2 cellular contexts compared by ENCODE assay signal in the genomic region with DNA sequence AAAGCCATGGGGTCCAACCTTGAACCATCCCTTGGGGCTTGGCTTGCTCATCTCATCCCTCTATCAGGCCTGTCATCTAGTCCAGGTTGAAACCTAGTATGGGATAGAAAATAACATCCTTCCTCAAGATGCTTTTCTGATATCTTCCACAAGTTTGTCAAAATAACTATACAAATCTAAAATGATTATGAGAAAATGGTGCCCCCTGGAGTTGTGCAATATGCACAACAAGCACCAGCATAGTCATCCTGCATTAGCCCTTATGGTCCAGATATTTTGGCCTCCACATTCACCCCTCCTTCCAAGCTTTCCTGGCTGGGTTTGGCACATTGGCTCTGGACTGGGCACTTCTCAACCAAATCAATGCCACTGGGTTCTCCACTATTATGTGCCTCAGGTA.
TF ChIP-seq lines count a peak whose summit lies in the region.

No MANE protein-coding gene starts in this region.

TF ChIP-seq in HCT116, 20 proteins besides CTCF, POLR2A, EP300 and RAD21 (continued from another document):
- TF ChIP-seq, protein P1, sequence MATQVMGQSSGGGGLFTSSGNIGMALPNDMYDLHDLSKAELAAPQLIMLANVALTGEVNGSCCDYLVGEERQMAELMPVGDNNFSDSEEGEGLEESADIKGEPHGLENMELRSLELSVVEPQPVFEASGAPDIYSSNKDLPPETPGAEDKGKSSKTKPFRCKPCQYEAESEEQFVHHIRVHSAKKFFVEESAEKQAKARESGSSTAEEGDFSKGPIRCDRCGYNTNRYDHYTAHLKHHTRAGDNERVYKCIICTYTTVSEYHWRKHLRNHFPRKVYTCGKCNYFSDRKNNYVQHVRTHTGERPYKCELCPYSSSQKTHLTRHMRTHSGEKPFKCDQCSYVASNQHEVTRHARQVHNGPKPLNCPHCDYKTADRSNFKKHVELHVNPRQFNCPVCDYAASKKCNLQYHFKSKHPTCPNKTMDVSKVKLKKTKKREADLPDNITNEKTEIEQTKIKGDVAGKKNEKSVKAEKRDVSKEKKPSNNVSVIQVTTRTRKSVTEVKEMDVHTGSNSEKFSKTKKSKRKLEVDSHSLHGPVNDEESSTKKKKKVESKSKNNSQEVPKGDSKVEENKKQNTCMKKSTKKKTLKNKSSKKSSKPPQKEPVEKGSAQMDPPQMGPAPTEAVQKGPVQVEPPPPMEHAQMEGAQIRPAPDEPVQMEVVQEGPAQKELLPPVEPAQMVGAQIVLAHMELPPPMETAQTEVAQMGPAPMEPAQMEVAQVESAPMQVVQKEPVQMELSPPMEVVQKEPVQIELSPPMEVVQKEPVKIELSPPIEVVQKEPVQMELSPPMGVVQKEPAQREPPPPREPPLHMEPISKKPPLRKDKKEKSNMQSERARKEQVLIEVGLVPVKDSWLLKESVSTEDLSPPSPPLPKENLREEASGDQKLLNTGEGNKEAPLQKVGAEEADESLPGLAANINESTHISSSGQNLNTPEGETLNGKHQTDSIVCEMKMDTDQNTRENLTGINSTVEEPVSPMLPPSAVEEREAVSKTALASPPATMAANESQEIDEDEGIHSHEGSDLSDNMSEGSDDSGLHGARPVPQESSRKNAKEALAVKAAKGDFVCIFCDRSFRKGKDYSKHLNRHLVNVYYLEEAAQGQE (IDR thresholded peaks at IDR 0.05; ENCODE audit: low read depth), result no peak
TF ChIP-seq in HCT116: peak in this region for 0.

TF ChIP-seq in K562, 482 proteins besides CTCF, POLR2A, EP300 and RAD21 (continued from another document):
- TF ChIP-seq, protein P2, sequence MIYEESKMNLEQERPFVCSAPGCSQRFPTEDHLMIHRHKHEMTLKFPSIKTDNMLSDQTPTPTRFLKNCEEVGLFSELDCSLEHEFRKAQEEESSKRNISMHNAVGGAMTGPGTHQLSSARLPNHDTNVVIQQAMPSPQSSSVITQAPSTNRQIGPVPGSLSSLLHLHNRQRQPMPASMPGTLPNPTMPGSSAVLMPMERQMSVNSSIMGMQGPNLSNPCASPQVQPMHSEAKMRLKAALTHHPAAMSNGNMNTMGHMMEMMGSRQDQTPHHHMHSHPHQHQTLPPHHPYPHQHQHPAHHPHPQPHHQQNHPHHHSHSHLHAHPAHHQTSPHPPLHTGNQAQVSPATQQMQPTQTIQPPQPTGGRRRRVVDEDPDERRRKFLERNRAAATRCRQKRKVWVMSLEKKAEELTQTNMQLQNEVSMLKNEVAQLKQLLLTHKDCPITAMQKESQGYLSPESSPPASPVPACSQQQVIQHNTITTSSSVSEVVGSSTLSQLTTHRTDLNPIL (CRISPR knock-in tag; IDR thresholded peaks at IDR 0.05), result no peak
- TF ChIP-seq ZNF445 (CRISPR knock-in tag; IDR thresholded peaks at IDR 0.05; ENCODE audit: low read depth) (no peak), BRD9 (IDR thresholded peaks at IDR 0.05; ENCODE audit: low read depth, partially characterized antibody) (no peak)
TF ChIP-seq in K562: peak in this region for 3.
